In genomic region chrX:103510031-103510430, GRCh38 we compare ENCODE assay signal across 11 cellular contexts. TPM values are rescaled to one million over a fixed set of nuclear protein-coding genes. Genes with fewer than 3 reads are reported as not detected.
"Had no signal": no experiment of that assay in that cellular context is flagged by ENCODE, and none has a peak within 500 bp of the region (broad histone marks: within the 10 kb centered on the region; RNA-seq: fewer than 3 reads in every experiment).

No MANE protein-coding gene starts in this region.

- FAIRE-seq: H1, H54 had no signal

- DNase-seq: GM23248, GOT3, H7, H9, HCEC 1CT, HFFc6 had no signal

- H3K4me2 ChIP-seq: GM23338 had no signal

- H3K9me3 Mint-ChIP-seq: GM23338, HFFc6 had no signal

- H3K4me3 Mint-ChIP-seq: GM23338, H9, HFFc6 had no signal

- H2AFZ ChIP-seq: GM23248, GM23338 had no signal

- H3K4me1 ChIP-seq: HAP-1 had no signal

- H3K4me3 ChIP-seq: GM23248, GM23338, HAP-1 had no signal

- ATAC-seq: GM23338, HCT116 had no signal

- H3K36me3 ChIP-seq: HAP-1 had no signal

- H3K9ac ChIP-seq: GM23248 had no signal

- H3K9me3 ChIP-seq: HAP-1 had no signal

- H3K27ac ChIP-seq: GM23248 had no signal

- H3K27ac Mint-ChIP-seq: GM23338, H9, HFFc6 had no signal

RNA-seq across cellular contexts. Expression of gene RAB40A, which starts 9.3 kb away (rescaled TPM):
- total RNA-seq: GM23248, GM23338, H9 had no signal
